ENCODE assay signal across 8 cellular contexts in the genomic region with DNA sequence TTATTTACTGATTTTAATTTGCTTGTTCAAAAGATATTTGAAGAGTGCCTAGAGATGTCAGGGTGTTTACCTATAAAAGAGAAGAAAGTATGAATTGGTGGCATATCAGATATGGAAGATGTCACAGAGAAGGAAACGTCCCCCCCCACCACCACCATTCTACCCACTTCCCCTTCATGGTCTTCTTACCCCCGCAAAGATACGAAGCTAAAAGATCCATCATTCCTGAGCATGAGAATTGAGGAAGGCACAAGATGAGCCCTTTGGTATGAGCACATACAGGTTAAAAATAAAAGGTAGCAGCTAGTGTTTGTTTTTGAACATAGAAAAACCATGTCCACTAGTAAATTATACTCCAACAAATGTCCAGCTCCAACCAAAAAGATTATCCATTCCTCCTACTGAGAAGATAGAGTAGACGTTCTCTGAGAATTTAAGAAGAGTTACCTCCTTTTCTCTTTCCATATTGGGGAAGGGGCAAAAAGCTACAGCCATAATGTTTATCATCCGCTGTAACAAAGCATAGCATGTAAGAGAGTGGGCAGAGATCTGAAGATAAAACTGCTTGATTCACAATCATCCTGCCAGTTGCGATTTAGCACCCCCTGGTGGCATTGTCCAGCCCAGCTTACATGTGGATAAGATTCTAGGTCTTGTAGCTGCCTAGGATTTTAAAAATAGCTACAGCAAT. TPM values are rescaled to one million over a fixed set of nuclear protein-coding genes. Genes with fewer than 3 reads are reported as not detected.
DNase-seq lines count a peak whose midpoint lies in the region; ATAC-seq, FAIRE-seq and TF ChIP-seq lines count a peak whose summit lies in the region.

No MANE protein-coding gene starts in this region.

- H3K9me3 ChIP-seq in kidney (ENCODE audit: control insufficient read depth in 1 of 2, low read length in 2 of 2), result no peaks in the 10 kb centered on the region

- H3K9ac ChIP-seq in kidney (ENCODE audit: low read length in 2 of 2), result no peak overlapping the region

- no peak overlapping the region for H3K4me3 ChIP-seq in kidney (ENCODE audit: low read length in 2 of 2)

- H3K36me3 ChIP-seq in kidney (ENCODE audit: control insufficient read depth in 1 of 2, insufficient read depth in 2 of 2, low read length in 2 of 2), result no peaks in the 10 kb centered on the region

- H3K27ac ChIP-seq in kidney (ENCODE audit: low read depth in 2 of 2, low read length in 2 of 2), result peak overlapping the region in 1 of 2 donors; percentile 1

- intact Hi-C loops in kidney (cut with DNase I), result no loop called here

- DNase-seq in DMS79 treated with DMSO at 0.1 percent for 48 hours (lab: John Stamatoyannopoulos, UW) (peak; percentile 80), NCI-H446 (lab: John Stamatoyannopoulos, UW) (peak; percentile 60 to 77), kidney (peak; percentile 84)
- peak; percentile 80 for DNase-seq in activated CD4-positive, CD25-positive, alpha-beta regulatory T cell treated with anti-CD3 and anti-CD28 coated beads, Interleukin-2, amount 50 U/mL, for 72 hours
- peak; percentile 70 for DNase-seq in central memory CD4-positive, alpha-beta T cell
- DNase-seq in stimulated activated CD4-positive, alpha-beta T cell treated with anti-CD3 and anti-CD28 coated beads, Interleukin-1b, Interleukin-23, amount 100 ng/mL, for 48 hours, result peak; percentile 86

- peak; percentile 68 for TF ChIP-seq CTCF in kidney (IDR thresholded peaks at IDR 0.05; ENCODE audit: borderline replicate concordance, extremely low read depth, insufficient read depth)

- FAIRE-seq in kidney (lab: Jason Lieb, UNC), result peak; percentile 64

- ATAC-seq in HG02938 (IDR thresholded peaks at IDR 0.05; ENCODE audit: unreplicated experiment) (peak; percentile 64), HG03521 (IDR thresholded peaks at IDR 0.05; ENCODE audit: unreplicated experiment) (no peak)

- H3K4me1 ChIP-seq in kidney (ENCODE audit: control insufficient read depth in 1 of 2, insufficient read depth in 1 of 2, low read depth in 1 of 2, low read length in 2 of 2), result peaks cover 4 to 7% of the 10 kb centered on the region in 2 donors

RNA-seq across cellular contexts. Expression of a gene that starts 29.1 kb away (rescaled TPM):
- 31.1 TPM for total RNA-seq in kidney
- polyA plus RNA-seq in kidney (ENCODE audit: insufficient read depth, low read depth, low replicate concordance), result 24.6 TPM

RNA-seq across cellular contexts. Expression of a gene that starts 44.6 kb away (rescaled TPM):
- total RNA-seq in kidney, result 18.1 TPM
- 6.0 TPM for polyA plus RNA-seq in kidney (ENCODE audit: insufficient read depth, low read depth, low replicate concordance)

RNA-seq across cellular contexts. Expression of a gene that starts 58.9 kb away (rescaled TPM):
- total RNA-seq in kidney, result 7.7 TPM
- polyA plus RNA-seq in kidney (ENCODE audit: insufficient read depth, low read depth, low replicate concordance), result 7.0 TPM
